ENCODE assay signal across 10 cellular contexts in the genomic region with DNA sequence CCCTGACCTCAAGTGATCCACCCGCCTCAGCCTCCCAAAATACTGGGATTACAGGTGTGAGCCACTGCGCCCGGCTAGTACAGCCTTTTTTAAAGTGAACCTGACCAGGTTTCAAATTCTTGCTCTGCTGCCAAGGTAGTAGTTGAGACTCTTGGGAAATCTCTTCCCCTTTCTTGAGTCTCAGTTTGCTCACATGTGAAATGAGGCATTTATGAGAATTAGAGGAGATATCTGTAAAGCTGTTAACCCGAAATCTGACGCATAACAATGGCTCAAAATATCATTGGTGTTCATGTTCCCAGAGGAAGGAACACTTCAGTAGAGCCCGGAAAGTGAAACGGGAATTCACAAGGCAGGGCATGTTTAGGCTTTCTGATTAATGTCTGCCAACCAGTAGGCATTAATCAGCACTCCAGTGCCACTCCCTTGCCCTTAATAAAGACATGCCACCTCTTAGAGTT. TPM values are rescaled to one million over a fixed set of nuclear protein-coding genes. Genes with fewer than 3 reads are reported as not detected.
A peak's percentile ranks its signal among the peaks of the same experiment; 100 is the strongest.
DNase-seq lines count a peak whose midpoint lies in the region; ATAC-seq and TF ChIP-seq lines count a peak whose summit lies in the region.
"Had no signal": no experiment of that assay in that cellular context is flagged by ENCODE, and none has a peak within 500 bp of the region (broad histone marks: within the 10 kb centered on the region; RNA-seq: fewer than 3 reads in every experiment).

No MANE protein-coding gene starts in this region.

- H2AK5ac ChIP-seq in H9 (ENCODE audit: insufficient read length, low read length) (no peak overlapping the region), mesendoderm (ENCODE audit: low read length) (no peak overlapping the region)

- peaks cover 25 to 43% of the 10 kb centered on the region in 2 experiments for H3K4me1 Mint-ChIP-seq in H9
- H3K4me1 Mint-ChIP-seq in activated naive CD8-positive, alpha-beta T cell treated with anti-CD3 and anti-CD28 coated beads, Interleukin-2, amount 10 ng/mL, durations not matched to agents 7 days and 5 days, result peaks cover 32% of the 10 kb centered on the region

- H3T11ph ChIP-seq in H9 (ENCODE audit: low read length), result no peak overlapping the region

- POLR2A ChIA-PET in activated naive CD8-positive, alpha-beta T cell treated with anti-CD3 and anti-CD28 coated beads, Interleukin-2, amount 10 ng/mL, durations not matched to agents 7 days and 5 days (lab: Charles Lee), result interaction anchor here (2.7 to 3.5 kb wide), 2 partner anchors 8 to 378 kb away, joined by 13 to 76 read pairs; a partner anchor contains a TSS

- H3K79me1 ChIP-seq in H9 (ENCODE audit: insufficient read depth, low read depth, low read length, poor library complexity, severe bottlenecking), result peaks cover 4% of the 10 kb centered on the region
- H3K79me1 ChIP-seq in mesendoderm (ENCODE audit: low read length), result peaks cover 15% of the 10 kb centered on the region

- H3K27me3 ChIP-seq in ACC112 (ENCODE audit: insufficient read depth, low read length) (no peaks in the 10 kb centered on the region), H9 (ENCODE audit: insufficient read depth, low read length) (no peaks in the 10 kb centered on the region), mesendoderm (ENCODE audit: insufficient read depth, low read length, poor library complexity) (no peaks in the 10 kb centered on the region)

- no peak overlapping the region for H2BK12ac ChIP-seq in H9 (ENCODE audit: insufficient read length, low read depth, low read length)

- H3K4me2 ChIP-seq in H9 (ENCODE audit: insufficient read depth, insufficient read length, low read length) (no peak overlapping the region), mesendoderm (ENCODE audit: low read length) (no peak overlapping the region)

- TF ChIP-seq CTCF in H9 (conservative IDR thresholded peaks at IDR 0.05), result no peak

- no peak overlapping the region for H3K4ac ChIP-seq in H9 (ENCODE audit: low read depth, low read length)
- no peak overlapping the region for H3K4ac ChIP-seq in mesendoderm (ENCODE audit: low read depth, low read length)

- no peak for DNase-seq in H9
- DNase-seq in activated naive CD8-positive, alpha-beta T cell treated with anti-CD3 and anti-CD28 coated beads, Interleukin-2, amount 10 ng/mL, durations not matched to agents 7 days and 5 days, result no peak
- no peak for DNase-seq in mesendoderm
- no peak for DNase-seq in GM19238 (ENCODE audit: insufficient read length, low spot score)
- no peak for DNase-seq in AG08396 (ENCODE audit: low spot score)
- no peak for DNase-seq in stimulated activated CD4-positive, alpha-beta T cell treated with anti-CD3 and anti-CD28 coated beads, Interleukin-2, amount 100 ng/mL, for 24 hours
- DNase-seq: caudate nucleus had no signal

- H3K27ac ChIP-seq in ACC112 (ENCODE audit: low read depth, low read length) (no peak overlapping the region), H9 (ENCODE audit: insufficient read length, low read depth, low read length) (no peak overlapping the region), mesendoderm (ENCODE audit: low read depth, low read length) (no peak overlapping the region)

- no peak overlapping the region for H4K5ac ChIP-seq in H9 (ENCODE audit: insufficient read length, low read depth, low read length)
- H4K5ac ChIP-seq in mesendoderm (ENCODE audit: low read length), result no peak overlapping the region

- H3K36me3 ChIP-seq in ACC112 (ENCODE audit: insufficient read depth, low read length) (peaks cover 22% of the 10 kb centered on the region), mesendoderm (ENCODE audit: control insufficient read depth, insufficient read depth, low read length) (peaks cover 23% of the 10 kb centered on the region)

- H3K9me3 ChIP-seq in H9 (ENCODE audit: control insufficient read depth, low read depth, low read length), result no peaks in the 10 kb centered on the region

- H4K8ac ChIP-seq in H9 (replicated peaks; ENCODE audit: insufficient read length, low read depth, low read length), result no peak overlapping the region
- no peak overlapping the region for H4K8ac ChIP-seq in mesendoderm (ENCODE audit: low read depth, low read length)

- H3K36me3 Mint-ChIP-seq in H9 (ENCODE audit: insufficient read depth in 1 of 3, low read depth in 3 of 3), result peaks cover 31% of the 10 kb centered on the region in 3 experiments
- H3K36me3 Mint-ChIP-seq in activated naive CD8-positive, alpha-beta T cell treated with anti-CD3 and anti-CD28 coated beads, Interleukin-2, amount 10 ng/mL, durations not matched to agents 7 days and 5 days, result peaks cover 13% of the 10 kb centered on the region

- H3K79me2 ChIP-seq in ACC112 (ENCODE audit: control insufficient read depth, insufficient read depth, low read length, unreplicated experiment) (peaks cover 42% of the 10 kb centered on the region), H9 (ENCODE audit: insufficient read depth, low read length) (peaks cover 20% of the 10 kb centered on the region; the same call in 1 of the 2 replicates), mesendoderm (ENCODE audit: control insufficient read depth, insufficient read depth, low read length) (peaks cover 39% of the 10 kb centered on the region)

- no peak overlapping the region for H2BK20ac ChIP-seq in H9 (ENCODE audit: low read depth, low read length, poor library complexity, severe bottlenecking)

- ATAC-seq in activated naive CD8-positive, alpha-beta T cell treated with anti-CD3 and anti-CD28 coated beads, Interleukin-2, amount 10 ng/mL, durations not matched to agents 7 days and 5 days (ENCODE audit: low read depth), result no peak
- no peak for ATAC-seq in HG03175 (IDR thresholded peaks at IDR 0.05; ENCODE audit: unreplicated experiment)

- peaks cover 11% of the 10 kb centered on the region for H3K23me2 ChIP-seq in H9 (ENCODE audit: insufficient read length, low read depth, low read length, poor library complexity, severe bottlenecking)

- H2AFZ ChIP-seq in ACC112 (ENCODE audit: low read length, unreplicated experiment) (peak overlapping the region; percentile 4), H9 (ENCODE audit: low read length) (no peak overlapping the region)

- no peaks in the 10 kb centered on the region for H3K27me3 Mint-ChIP-seq in H9 (ENCODE audit: low read depth)
- no peaks in the 10 kb centered on the region for H3K27me3 Mint-ChIP-seq in activated naive CD8-positive, alpha-beta T cell treated with anti-CD3 and anti-CD28 coated beads, Interleukin-2, amount 10 ng/mL, durations not matched to agents 7 days and 5 days

- no CpG with 5 or more reads among the region's 7 CpGs for WGBS in H9 (ENCODE audit: extremely low coverage, insufficient read length, low lambda C conversion rate)
- no CpG with 5 or more reads among the region's 7 CpGs for WGBS in mesendoderm (ENCODE audit: extremely low coverage, insufficient coverage, low lambda C conversion rate)

- H3K27ac Mint-ChIP-seq in H9, result peak overlapping the region in 2 of 3 experiments; percentile 13 to 22; a peak in 2 of 7 replicates
- peak overlapping the region; percentile 42 for H3K27ac Mint-ChIP-seq in activated naive CD8-positive, alpha-beta T cell treated with anti-CD3 and anti-CD28 coated beads, Interleukin-2, amount 10 ng/mL, durations not matched to agents 7 days and 5 days

- H3K56ac ChIP-seq in H9 (ENCODE audit: insufficient read length, low read depth, low read length) (no peak overlapping the region), mesendoderm (ENCODE audit: low read length) (peak overlapping the region; percentile 17)

- no peak overlapping the region for H3K23ac ChIP-seq in H9 (ENCODE audit: insufficient read length, low read depth, low read length)
- no peak overlapping the region for H3K23ac ChIP-seq in mesendoderm (ENCODE audit: low read length)

- H3K4me1 ChIP-seq in ACC112 (ENCODE audit: control insufficient read depth, insufficient read depth, low read length, unreplicated experiment), result peaks cover 30% of the 10 kb centered on the region
- peaks cover 5% of the 10 kb centered on the region; the same call in 1 of the 2 replicates for H3K4me1 ChIP-seq in H9 (ENCODE audit: insufficient read depth, low read length)
- H3K4me1 ChIP-seq in mesendoderm (ENCODE audit: control insufficient read depth, low read depth, low read length), result peaks cover 7% of the 10 kb centered on the region

- H3K4me3 Mint-ChIP-seq in H9, result peak overlapping the region; percentile 11 to 30; a peak in 4 of 5 replicates
- H3K4me3 Mint-ChIP-seq in activated naive CD8-positive, alpha-beta T cell treated with anti-CD3 and anti-CD28 coated beads, Interleukin-2, amount 10 ng/mL, durations not matched to agents 7 days and 5 days, result peak overlapping the region; percentile 45

- H3K4me3 ChIP-seq in ACC112 (ENCODE audit: low read depth, low read length) (no peak overlapping the region), mesendoderm (ENCODE audit: low read length) (no peak overlapping the region)

- no peak overlapping the region for H3K18ac ChIP-seq in H9 (ENCODE audit: insufficient read length, low read depth, low read length)
- H3K18ac ChIP-seq in mesendoderm (ENCODE audit: low read length), result no peak overlapping the region

- H2BK15ac ChIP-seq in H9 (ENCODE audit: low read depth, low read length), result no peak overlapping the region
- no peak overlapping the region for H2BK15ac ChIP-seq in mesendoderm (replicated peaks; ENCODE audit: low read depth)

- no peak overlapping the region for H2BK120ac ChIP-seq in H9 (ENCODE audit: low read depth, low read length, poor library complexity, severe bottlenecking)
- H2BK120ac ChIP-seq in mesendoderm (ENCODE audit: low read depth, low read length), result no peak overlapping the region

- no peak overlapping the region for H4K91ac ChIP-seq in H9 (ENCODE audit: insufficient read length, low read depth, low read length)

- no peaks in the 10 kb centered on the region; a peak in 2 of 5 replicates for H3K9me3 Mint-ChIP-seq in H9
- no peaks in the 10 kb centered on the region for H3K9me3 Mint-ChIP-seq in activated naive CD8-positive, alpha-beta T cell treated with anti-CD3 and anti-CD28 coated beads, Interleukin-2, amount 10 ng/mL, durations not matched to agents 7 days and 5 days

- no peak overlapping the region for H3K14ac ChIP-seq in H9 (ENCODE audit: insufficient read depth, low read length)

- no peaks in the 10 kb centered on the region for H4K20me1 ChIP-seq in H9 (ENCODE audit: control insufficient read depth, insufficient read depth, insufficient read length)

- H3K9ac ChIP-seq in H9 (ENCODE audit: extremely low read depth, insufficient read length, low read length) (no peak overlapping the region), mesendoderm (ENCODE audit: low read length) (no peak overlapping the region)

- no peak overlapping the region for H2BK5ac ChIP-seq in H9 (ENCODE audit: insufficient read length, low read length)
- no peak overlapping the region for H2BK5ac ChIP-seq in mesendoderm (ENCODE audit: low read length)

RNA-seq across cellular contexts. Expression of a gene that starts 1.5 kb away (rescaled TPM):
- total RNA-seq in H9 (2021), result 67.7 and 68.9 TPM in 2 replicates
- total RNA-seq in activated naive CD8-positive, alpha-beta T cell treated with anti-CD3 and anti-CD28 coated beads, Interleukin-2, amount 10 ng/mL, durations not matched to agents 7 days and 5 days, result 10 to 100 TPM; 68.2 to 70.2 TPM
- polyA plus RNA-seq in mesendoderm (2013, experiment 1 of 2), result 67.4 TPM
- polyA plus RNA-seq in mesendoderm (2013, experiment 2 of 2), result 66.9 TPM

RNA-seq across cellular contexts. Expression of a gene that starts 1.6 kb away (rescaled TPM):
- total RNA-seq in H9 (2021), result 1,840 and 1,901 TPM in 2 replicates
- total RNA-seq in activated naive CD8-positive, alpha-beta T cell treated with anti-CD3 and anti-CD28 coated beads, Interleukin-2, amount 10 ng/mL, durations not matched to agents 7 days and 5 days, result 1,000 to 10,000 TPM; 1,398 to 1,411 TPM
- 5,500 TPM for polyA plus RNA-seq in mesendoderm (2013, experiment 1 of 2)
- 5,550 TPM for polyA plus RNA-seq in mesendoderm (2013, experiment 2 of 2)

RNA-seq across cellular contexts. Expression of a gene that starts 10.1 kb away (rescaled TPM):
- total RNA-seq in H9 (2021), result not detected in 2 replicates
- total RNA-seq in activated naive CD8-positive, alpha-beta T cell treated with anti-CD3 and anti-CD28 coated beads, Interleukin-2, amount 10 ng/mL, durations not matched to agents 7 days and 5 days, result not detected
- polyA plus RNA-seq in mesendoderm (2013, experiment 1 of 2), result not detected
- not detected for polyA plus RNA-seq in mesendoderm (2013, experiment 2 of 2)
- total RNA-seq: T-helper 1 cell treated with Interleukin-12 subunit alpha and Interleukin-12 subunit beta and Interleukin-4 antibody, amounts not matched to agents 30 ng/mL and 1 ng/mL, for 36 hours had no signal
